Comparison of ENCODE assay signal across 8 cellular contexts in the genomic region with DNA sequence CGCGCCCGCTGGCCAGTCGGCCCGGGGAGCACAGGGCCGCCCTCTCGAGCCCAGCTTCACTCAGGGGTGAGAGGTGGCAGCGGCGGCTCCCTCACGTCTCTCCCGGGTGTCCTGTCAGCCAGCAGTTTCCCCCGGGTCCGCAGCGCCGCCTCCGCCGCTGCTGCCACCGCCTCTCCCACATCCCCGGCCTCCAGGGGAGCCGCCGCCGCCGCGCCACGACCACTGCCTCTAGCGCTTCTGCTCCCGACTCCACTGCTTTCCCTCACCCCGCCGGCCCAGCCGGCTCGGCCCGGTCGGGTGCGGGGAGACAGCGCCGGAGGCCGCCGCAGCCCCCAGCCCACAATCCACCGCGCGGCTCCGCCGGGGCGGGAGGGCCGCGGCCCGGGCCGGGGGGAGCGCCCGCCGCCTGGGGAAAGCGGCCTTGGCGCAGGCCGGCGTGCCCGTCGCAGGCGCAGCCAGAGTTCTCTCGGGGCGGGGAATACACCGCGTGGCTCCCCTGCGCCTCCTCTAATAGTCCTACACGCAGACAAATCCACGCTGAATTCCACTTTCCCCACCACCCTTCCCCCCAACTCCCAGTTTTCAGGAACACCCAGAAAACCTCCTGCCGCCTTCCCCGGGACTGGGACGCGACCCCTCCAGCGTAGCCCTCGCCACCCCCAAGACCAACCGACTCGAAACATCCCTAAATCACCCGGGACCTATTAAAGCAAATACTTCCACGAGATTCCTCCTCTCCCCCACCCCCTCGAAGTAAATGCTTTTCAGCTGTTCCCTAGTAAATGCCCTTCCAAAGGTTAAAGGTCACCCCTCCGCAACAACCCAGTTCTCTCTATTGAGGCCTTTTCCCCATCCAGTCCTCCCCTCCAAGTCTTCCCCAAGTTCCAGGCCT. TPM values are rescaled to one million over a fixed set of nuclear protein-coding genes. Genes with fewer than 3 reads are reported as not detected.
DNase-seq lines count a peak whose midpoint lies in the region; ATAC-seq and TF ChIP-seq lines count a peak whose summit lies in the region.

VPS54 (minus strand) TSS at position 346 of the 892 bp plus-strand sequence. CDS start 35,429 bp downstream, outside the sequence.

- TF ChIP-seq CTCF in ascending aorta (IDR thresholded peaks at IDR 0.05), result peak in 2 of 3 experiments; percentile 15 to 32

- peaks cover 20 to 28% (median 22%) of the 10 kb centered on the region in 3 donors for H3K4me1 Mint-ChIP-seq in IgD-negative memory B cell
- peaks cover 32% of the 10 kb centered on the region for H3K4me1 Mint-ChIP-seq in T-helper 17 cell

- H3K4me3 Mint-ChIP-seq in IgD-negative memory B cell, result peak within 1 kb of the TSS; percentile 92 to 100 (median 98)
- peak within 1 kb of the TSS; percentile 99 for H3K4me3 Mint-ChIP-seq in T-helper 17 cell

- H3K9me3 ChIP-seq in T-helper 17 cell (ENCODE audit: control insufficient read depth, low read length, poor library complexity, severe bottlenecking) (no peaks in the 10 kb centered on the region), ascending aorta (no peaks in the 10 kb centered on the region)

- H3K27me3 Mint-ChIP-seq in IgD-negative memory B cell (no peaks in the 10 kb centered on the region), T-helper 17 cell (no peaks in the 10 kb centered on the region)

- H3K27ac Mint-ChIP-seq in IgD-negative memory B cell (peak within 1 kb of the TSS; percentile 91 to 97 (median 96)), T-helper 17 cell (peak within 1 kb of the TSS; percentile 99)

- H3K36me3 ChIP-seq in ascending aorta, result no peaks in the 10 kb centered on the region

- no peaks in the 10 kb centered on the region for H3K27me3 ChIP-seq in ascending aorta

- DNase-seq in Daoy (ENCODE audit: low read depth) (peak; percentile 63), T-helper 17 cell (peak; percentile 45 to 48 (median 46)), ascending aorta (ENCODE audit: low spot score in 2 of 2) (peak; percentile 16 to 80), hepatic stellate cell (ENCODE audit: low spot score) (peak; percentile 50), retina (peak; percentile 81)

- intact Hi-C loops in ascending aorta (cut with DNase I), result loop anchor here (2.0 to 10.0 kb wide), 2 partner anchors 125 to 325 kb away; partner anchors contain the start of gene PELI1

- H3K9me3 Mint-ChIP-seq in IgD-negative memory B cell, result no peaks in the 10 kb centered on the region

- peak within 1 kb of the TSS; percentile 83 to 97 for H3K4me3 ChIP-seq in ascending aorta

- peak; percentile 64 for ATAC-seq in GM21526 (IDR thresholded peaks at IDR 0.05; ENCODE audit: low FRiP score, unreplicated experiment)
- ATAC-seq in T-helper 17 cell, result peak; percentile 84
- ATAC-seq in HG03378 (IDR thresholded peaks at IDR 0.05; ENCODE audit: unreplicated experiment), result no peak

- peaks cover 5 to 19% of the 10 kb centered on the region in 2 donors for H3K4me1 ChIP-seq in ascending aorta

- H3K36me3 Mint-ChIP-seq in IgD-negative memory B cell (no peaks in the 10 kb centered on the region), T-helper 17 cell (ENCODE audit: low read depth) (peaks cover 8% of the 10 kb centered on the region)

- H3K27ac ChIP-seq in ascending aorta, result peak within 1 kb of the TSS; percentile 95 to 100

RNA-seq across cellular contexts. Expression of gene VPS54, which starts in this region (rescaled TPM):
- 9.9 and 12.6 TPM in 2 replicates for total RNA-seq in Daoy (2014; rRNA removed; shearing (Covaris generic))
- 5.2 TPM for polyA plus RNA-seq in IgD-negative memory B cell
- total RNA-seq in T-helper 17 cell (10 to 100 TPM; 10.1 to 10.6 TPM), ascending aorta (4.6 TPM)
